Comparison of ENCODE assay signal across 38 cellular contexts in the genomic region with DNA sequence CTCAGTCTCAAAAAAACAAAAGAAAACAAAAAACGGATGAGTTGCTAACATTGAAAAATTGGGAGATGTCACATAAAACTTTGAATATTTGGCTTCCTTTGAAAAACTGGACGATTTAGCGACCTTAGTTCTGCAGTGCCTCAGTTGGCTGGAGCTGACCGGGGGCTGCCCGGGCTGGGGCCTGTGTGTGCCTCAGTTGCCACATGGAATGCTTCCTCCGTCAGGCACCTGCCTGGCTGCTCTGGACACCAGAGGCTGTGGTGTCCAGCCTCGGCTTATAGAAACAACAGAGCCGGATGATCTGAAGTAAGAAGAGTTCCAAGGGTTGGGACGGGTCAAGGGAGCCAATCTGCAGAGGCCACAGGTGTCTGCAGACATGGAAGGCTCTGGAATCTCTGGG. TPM values are rescaled to one million over a fixed set of nuclear protein-coding genes. Genes with fewer than 3 reads are reported as not detected.
"Had no signal": no experiment of that assay in that cellular context is flagged by ENCODE, and none has a peak within 500 bp of the region (broad histone marks: within the 10 kb centered on the region; RNA-seq: fewer than 3 reads in every experiment).

No MANE protein-coding gene starts in this region.

- H3K27ac ChIP-seq: KMS-11 had no signal

- H3K4me3 ChIP-seq: MG63 had no signal

- H3K9me3 ChIP-seq: MG63 had no signal

- H3K36me3 ChIP-seq: MG63 had no signal

- DNase-seq: Karpas-422, Kasumi-1, MG63, MM.1S, MV-4-11, NCI-H1048, NCI-H1092, NCI-H1092 treated with DMSO at 0.1 percent for 48 hours, NCI-H1105, NCI-H1105 treated with DMSO at 0.1 percent for 48 hours, NCI-H1417, NCI-H1417 treated with DMSO at 0.1 percent for 48 hours, NCI-H1436, NCI-H1436 treated with DMSO at 0.1 percent for 48 hours, NCI-H146, NCI-H1694, NCI-H1694 treated with DMSO at 0.1 percent for 48 hours, NCI-H187, NCI-H1930, NCI-H2029, NCI-H2029 treated with DMSO at 0.1 percent for 48 hours, NCI-H2081, NCI-H2081 treated with DMSO at 0.1 percent for 48 hours, NCI-H2107, NCI-H2171, NCI-H2171 treated with DMSO at 0.1 percent for 48 hours, NCI-H2227 treated with DMSO at 0.1 percent for 48 hours, NCI-H226, NCI-H345, NCI-H446, NCI-H446 treated with DMSO at 0.1 percent for 48 hours, NCI-H510A, NCI-H510A treated with DMSO at 0.1 percent for 48 hours had no signal

RNA-seq across cellular contexts. Expression of gene CACNG2, which starts 50.2 kb away (rescaled TPM):
- total RNA-seq: LHCN-M2, M059J, MCF 10A, NCI-H460 had no signal
